ENCODE assay signal across 26 cellular contexts in genomic region chr5:112143684-112144083, GRCh38.
"Had no signal": no experiment of that assay in that cellular context is flagged by ENCODE, and none has a peak within 500 bp of the region (broad histone marks: within the 10 kb centered on the region; RNA-seq: fewer than 3 reads in every experiment).

No MANE protein-coding gene starts in this region.

- H3K9ac ChIP-seq: neural progenitor cell had no signal

- H3K4me2 ChIP-seq: neural progenitor cell, smooth muscle cell had no signal

- H3K4me1 ChIP-seq: neural progenitor cell, vagina had no signal

- H2AFZ ChIP-seq: neural progenitor cell had no signal

- H3K27ac ChIP-seq: neural progenitor cell, ovary, psoas muscle, stomach, vagina had no signal

- H3K36me3 Mint-ChIP-seq: memory B cell; naive B cell; neural progenitor cell; stimulated activated effector memory CD8-positive, alpha-beta T cell treated with anti-CD3 and anti-CD28 coated beads, Interleukin-12 subunit alpha, Interleukin-12 subunit beta, amount 100 ng/mL, for 72 hours had no signal

- H3K4me1 Mint-ChIP-seq: activated CD4-positive, alpha-beta T cell treated with anti-CD3 and anti-CD28 coated beads, Interleukin-2, amount 10 ng/mL, durations not matched to agents 24 days and 14 days; memory B cell; naive B cell; neural progenitor cell; stimulated activated effector memory CD8-positive, alpha-beta T cell treated with anti-CD3 and anti-CD28 coated beads, Interleukin-12 subunit alpha, Interleukin-12 subunit beta, amount 100 ng/mL, for 72 hours had no signal

- H3K4me3 Mint-ChIP-seq: activated CD4-positive, alpha-beta T cell treated with anti-CD3 and anti-CD28 coated beads, Interleukin-2, amount 10 ng/mL, durations not matched to agents 24 days and 14 days; activated CD8-positive, alpha-beta T cell treated with anti-CD3 and anti-CD28 coated beads, Interleukin-2, amount 10 ng/mL, durations not matched to agents 7 days and 5 days; activated naive CD4-positive, alpha-beta T cell treated with anti-CD3 and anti-CD28 coated beads for 36 hours; activated T-cell treated with anti-CD3 and anti-CD28 coated beads, Interleukin-2, amount 50 U/mL, for 24 hours; memory B cell; naive B cell; neural progenitor cell; stimulated activated effector memory CD8-positive, alpha-beta T cell treated with anti-CD3 and anti-CD28 coated beads, Interleukin-12 subunit alpha, Interleukin-12 subunit beta, amount 100 ng/mL, for 72 hours had no signal

- H3K27ac Mint-ChIP-seq: activated CD4-positive, alpha-beta T cell treated with anti-CD3 and anti-CD28 coated beads, Interleukin-2, amount 10 ng/mL, durations not matched to agents 24 days and 14 days; activated CD8-positive, alpha-beta T cell treated with anti-CD3 and anti-CD28 coated beads, Interleukin-2, amount 10 ng/mL, durations not matched to agents 7 days and 5 days; activated naive CD4-positive, alpha-beta T cell treated with anti-CD3 and anti-CD28 coated beads for 36 hours; activated T-cell treated with anti-CD3 and anti-CD28 coated beads, Interleukin-2, amount 50 U/mL, for 24 hours; activated T-helper 2 cell treated with anti-CD3 and anti-CD28 coated beads, Interferon-gamma antibody, Interleukin-2, Interleukin-4, amounts not matched to agents 10 μg/mL and 5 μg/mL and 100 μg/mL, durations not matched to agents 14 hours and 24 hours and 36 hours; memory B cell; naive B cell; neural progenitor cell; stimulated activated effector memory CD8-positive, alpha-beta T cell treated with anti-CD3 and anti-CD28 coated beads, Interleukin-12 subunit alpha, Interleukin-12 subunit beta, amount 100 ng/mL, for 72 hours had no signal

- ATAC-seq: activated CD8-positive, alpha-beta T cell treated with anti-CD3 and anti-CD28 coated beads, Interleukin-2, amount 10 ng/mL, durations not matched to agents 7 days and 5 days; mucosa of descending colon; psoas muscle; sciatic nerve; stimulated activated effector memory CD8-positive, alpha-beta T cell treated with anti-CD3 and anti-CD28 coated beads, Interleukin-12 subunit alpha, Interleukin-12 subunit beta, amount 100 ng/mL, for 72 hours had no signal

- DNase-seq: activated CD4-positive, alpha-beta T cell treated with anti-CD3 and anti-CD28 coated beads, Interleukin-2, amount 10 ng/mL, durations not matched to agents 24 days and 14 days; activated CD8-positive, alpha-beta T cell treated with anti-CD3 and anti-CD28 coated beads, Interleukin-2, amount 10 ng/mL, durations not matched to agents 7 days and 5 days; activated naive CD4-positive, alpha-beta T cell treated with anti-CD3 and anti-CD28 coated beads for 36 hours; activated T-cell treated with anti-CD3 and anti-CD28 coated beads, Interleukin-2, amount 50 U/mL, for 24 hours; anterior cingulate cortex; cerebellar nuclear complex; effector CD8-positive, alpha-beta T cell; foreskin melanocyte; glutamatergic neuron; kidney glomerular epithelial cell; mucosa of descending colon; naive B cell; ovary; psoas muscle; stimulated activated CD4-positive, alpha-beta T cell treated with anti-CD3 and anti-CD28 coated beads, Interleukin-4, amount 100 ng/mL, for 24 hours; stomach; T1000; trophoblast cell had no signal

- H3K36me3 ChIP-seq: neural progenitor cell, ovary, stomach, vagina had no signal

- H3K27me3 ChIP-seq: neural progenitor cell, ovary, stomach, vagina had no signal

- H3K4me3 ChIP-seq: mucosa of descending colon, neural progenitor cell, ovary, psoas muscle, smooth muscle cell, stomach, vagina had no signal

- H3K9me3 ChIP-seq: mucosa of descending colon, ovary, psoas muscle, stomach, vagina had no signal

- FAIRE-seq: bronchial epithelial cell had no signal

- H3K9me3 Mint-ChIP-seq: activated CD4-positive, alpha-beta T cell treated with anti-CD3 and anti-CD28 coated beads, Interleukin-2, amount 10 ng/mL, durations not matched to agents 24 days and 14 days; activated naive CD4-positive, alpha-beta T cell treated with anti-CD3 and anti-CD28 coated beads for 36 hours; activated T-cell treated with anti-CD3 and anti-CD28 coated beads, Interleukin-2, amount 50 U/mL, for 24 hours; activated T-helper 2 cell treated with anti-CD3 and anti-CD28 coated beads, Interferon-gamma antibody, Interleukin-2, Interleukin-4, amounts not matched to agents 10 μg/mL and 5 μg/mL and 100 μg/mL, durations not matched to agents 14 hours and 24 hours and 36 hours; memory B cell; naive B cell; neural progenitor cell; stimulated activated effector memory CD8-positive, alpha-beta T cell treated with anti-CD3 and anti-CD28 coated beads, Interleukin-12 subunit alpha, Interleukin-12 subunit beta, amount 100 ng/mL, for 72 hours had no signal
